Comparison of ENCODE assay signal across 12 cellular contexts in the genomic region with DNA sequence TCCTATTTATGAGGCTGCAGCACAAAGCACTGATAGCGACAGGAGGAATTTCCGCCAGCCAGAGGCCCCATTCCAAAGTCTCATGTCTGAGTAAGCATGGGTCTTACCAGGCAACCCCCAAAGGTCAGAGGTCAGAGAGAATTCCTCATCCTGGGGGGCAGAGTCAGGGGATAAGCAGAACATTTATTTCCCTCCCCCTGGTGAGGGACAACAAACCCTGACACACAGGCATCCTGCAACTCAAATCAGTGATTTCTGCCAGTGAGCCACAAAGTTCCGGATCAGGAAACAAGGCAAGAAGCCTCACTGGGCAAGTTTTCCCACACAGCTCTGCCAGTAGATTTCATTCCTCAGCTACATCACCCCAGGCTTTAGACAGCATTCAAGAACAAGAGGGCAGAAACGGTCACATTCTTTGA. TPM values are rescaled to one million over a fixed set of nuclear protein-coding genes. Genes with fewer than 3 reads are reported as not detected.
A peak's percentile ranks its signal among the peaks of the same experiment; 100 is the strongest.
DNase-seq lines count a peak whose midpoint lies in the region; ATAC-seq and TF ChIP-seq lines count a peak whose summit lies in the region.
"Had no signal": no experiment of that assay in that cellular context is flagged by ENCODE, and none has a peak within 500 bp of the region (broad histone marks: within the 10 kb centered on the region; RNA-seq: fewer than 3 reads in every experiment).

No MANE protein-coding gene starts in this region.

- H3K4me3 ChIP-seq in brain microvascular endothelial cell (ENCODE audit: low read depth, low read length): no peak overlapping the region
- H3K4me3 ChIP-seq: gastrocnemius medialis, Peyer's patch, vagina had no signal

- H3K36me3 ChIP-seq in brain microvascular endothelial cell (replicated peaks): peaks cover 8% of the 10 kb centered on the region
- H3K36me3 ChIP-seq: gastrocnemius medialis, Peyer's patch, vagina had no signal

- peaks cover 12% of the 10 kb centered on the region for H3K4me1 Mint-ChIP-seq in T-helper 2 cell treated with Interferon-gamma antibody and Interleukin-4, amounts not matched to agents 5 μg/mL and 100 μg/mL, for 36 hours (ENCODE audit: low read depth)
- peaks cover 22% of the 10 kb centered on the region for H3K4me1 Mint-ChIP-seq in activated T-cell treated with anti-CD3 and anti-CD28 coated beads, Interleukin-2, amount 50 U/mL, for 24 hours (ENCODE audit: low read depth)

- peak; percentile 2 for TF ChIP-seq CTCF in brain microvascular endothelial cell (IDR thresholded peaks at IDR 0.05; ENCODE audit: low read depth, low read length, missing control alignments)

- intact Hi-C loops in sciatic nerve (cut with DNase I): no loop called here

- H3K4me3 Mint-ChIP-seq in T-helper 2 cell treated with Interferon-gamma antibody and Interleukin-4, amounts not matched to agents 5 μg/mL and 100 μg/mL, for 36 hours: no peak overlapping the region
- no peak overlapping the region for H3K4me3 Mint-ChIP-seq in activated T-cell treated with anti-CD3 and anti-CD28 coated beads, Interleukin-2, amount 50 U/mL, for 24 hours

- ATAC-seq in sciatic nerve (peak; percentile 48), HG03354 (IDR thresholded peaks at IDR 0.05; ENCODE audit: poor library complexity, severe bottlenecking, unreplicated experiment) (no peak), GM21360 (IDR thresholded peaks at IDR 0.05; ENCODE audit: unreplicated experiment) (no peak)
- ATAC-seq: gastrocnemius medialis had no signal

- no peaks in the 10 kb centered on the region for H3K36me3 Mint-ChIP-seq in T-helper 2 cell treated with Interferon-gamma antibody and Interleukin-4, amounts not matched to agents 5 μg/mL and 100 μg/mL, for 36 hours (ENCODE audit: low read depth)
- H3K36me3 Mint-ChIP-seq in activated T-cell treated with anti-CD3 and anti-CD28 coated beads, Interleukin-2, amount 50 U/mL, for 24 hours (ENCODE audit: low read depth): no peaks in the 10 kb centered on the region

- peak overlapping the region; percentile 95 for H3K27ac ChIP-seq in brain microvascular endothelial cell
- H3K27ac ChIP-seq: gastrocnemius medialis, Peyer's patch, vagina had no signal

- H3K9me3 Mint-ChIP-seq in T-helper 2 cell treated with Interferon-gamma antibody and Interleukin-4, amounts not matched to agents 5 μg/mL and 100 μg/mL, for 36 hours: no peaks in the 10 kb centered on the region
- no peaks in the 10 kb centered on the region for H3K9me3 Mint-ChIP-seq in activated T-cell treated with anti-CD3 and anti-CD28 coated beads, Interleukin-2, amount 50 U/mL, for 24 hours

- no peak overlapping the region for H3K27ac Mint-ChIP-seq in T-helper 2 cell treated with Interferon-gamma antibody and Interleukin-4, amounts not matched to agents 5 μg/mL and 100 μg/mL, for 36 hours
- H3K27ac Mint-ChIP-seq in activated T-cell treated with anti-CD3 and anti-CD28 coated beads, Interleukin-2, amount 50 U/mL, for 24 hours: no peak overlapping the region

- in situ Hi-C loops in brain microvascular endothelial cell (cut with HindIII; ENCODE audit: low pct_ligation_motif_present, low sequenced_read_pairs): no loop called here

- peak; percentile 62 for DNase-seq in HK-2 (ENCODE audit: unreplicated experiment)
- DNase-seq in brain microvascular endothelial cell: peak; percentile 95
- DNase-seq in islet precursor cell: peak; percentile 89
- DNase-seq in sciatic nerve (ENCODE audit: low spot score): no peak
- DNase-seq in T-helper 2 cell treated with Interferon-gamma antibody and Interleukin-4, amounts not matched to agents 5 μg/mL and 100 μg/mL, for 36 hours (ENCODE audit: low spot score): no peak
- DNase-seq in activated T-cell treated with anti-CD3 and anti-CD28 coated beads, Interleukin-2, amount 50 U/mL, for 24 hours: no peak
- DNase-seq: activated CD4-positive, alpha-beta T cell treated with anti-CD3 and anti-CD28 coated beads, Interleukin-2, amount 50 U/mL, for 1 hour; gastrocnemius medialis; Peyer's patch had no signal

- no peaks in the 10 kb centered on the region for H3K27me3 ChIP-seq in brain microvascular endothelial cell (replicated peaks)
- H3K27me3 ChIP-seq: gastrocnemius medialis, Peyer's patch, vagina had no signal

- H3K27me3 Mint-ChIP-seq in T-helper 2 cell treated with Interferon-gamma antibody and Interleukin-4, amounts not matched to agents 5 μg/mL and 100 μg/mL, for 36 hours (ENCODE audit: low read depth): peaks cover 21% of the 10 kb centered on the region
- peaks cover 2% of the 10 kb centered on the region for H3K27me3 Mint-ChIP-seq in activated T-cell treated with anti-CD3 and anti-CD28 coated beads, Interleukin-2, amount 50 U/mL, for 24 hours

RNA-seq across cellular contexts. Expression of gene ADAMTS12, which starts 37.0 kb away (rescaled TPM):
- 6.9 TPM for total RNA-seq in sciatic nerve

Comparison
In these comparisons a context has a peak if more than half of its experiments do, and no peak if none do; other contexts are left out.
1. DNase-seq: peak in HK-2 (single experiment), brain microvascular endothelial cell (single experiment) and islet precursor cell (single experiment); none in sciatic nerve (single experiment), T-helper 2 cell treated with Interferon-gamma antibody and Interleukin-4, amounts not matched to agents 5 μg/mL and 100 μg/mL, for 36 hours (single experiment) and activated T-cell treated with anti-CD3 and anti-CD28 coated beads, Interleukin-2, amount 50 U/mL, for 24 hours (single experiment).